ENCODE assay signal across 14 cellular contexts in the genomic region with DNA sequence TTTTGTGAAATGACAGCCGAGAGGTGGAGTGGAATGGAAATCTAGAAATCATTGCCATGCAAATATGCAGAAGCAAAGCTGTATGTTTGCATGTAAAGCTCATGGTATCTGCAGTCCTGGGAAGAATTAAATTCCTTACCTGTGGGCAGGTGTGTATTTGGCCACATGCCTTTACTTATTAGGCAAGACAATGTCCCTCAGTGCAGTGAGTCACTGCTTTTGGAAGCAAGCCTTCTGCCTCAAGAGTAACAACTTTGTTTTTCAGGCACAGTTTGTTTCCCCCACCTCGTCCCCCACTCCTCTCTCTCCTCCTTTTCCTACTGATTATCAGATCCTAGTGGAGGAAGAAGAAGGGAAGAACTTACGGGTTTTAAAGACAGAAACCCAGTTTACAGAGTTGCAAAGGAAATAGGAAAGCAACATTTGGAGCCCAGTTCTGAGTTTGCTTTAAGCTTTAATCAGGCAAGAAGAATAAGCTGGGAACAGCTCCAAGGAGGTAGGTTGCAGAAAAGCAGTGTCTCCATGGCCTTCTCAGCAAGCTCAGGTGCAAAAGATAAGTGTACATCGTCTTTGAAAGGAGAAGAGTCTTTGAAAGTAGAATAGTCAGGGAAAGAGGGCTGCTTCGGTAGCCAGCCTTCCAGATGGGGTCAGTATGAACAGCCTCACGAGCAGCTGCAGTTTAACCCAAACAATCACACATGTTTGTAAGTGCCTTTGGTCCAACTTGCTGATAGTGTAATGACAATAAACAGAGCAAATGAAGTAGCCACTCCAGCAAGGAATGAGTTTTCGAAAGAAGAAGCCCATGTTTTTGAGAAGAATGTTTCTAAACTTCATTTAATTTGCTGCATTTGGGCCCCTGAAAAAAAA.
DNase-seq lines count a peak whose midpoint lies in the region; ATAC-seq and TF ChIP-seq lines count a peak whose summit lies in the region.
"Had no signal": no experiment of that assay in that cellular context is flagged by ENCODE, and none has a peak within 500 bp of the region (broad histone marks: within the 10 kb centered on the region; RNA-seq: fewer than 3 reads in every experiment).

No MANE protein-coding gene starts in this region.

- H3K4me2 ChIP-seq in GM23338, result no peak overlapping the region
- no peak overlapping the region for H3K4me2 ChIP-seq in fibroblast of lung (ENCODE audit: extremely low read depth, insufficient read depth, low read length)

- H3K4me1 ChIP-seq in GM23338 (ENCODE audit: insufficient read depth), result no peaks in the 10 kb centered on the region
- H3K4me1 ChIP-seq in fibroblast of lung (ENCODE audit: control insufficient read depth, extremely low read depth, insufficient read depth, low read length), result no peaks in the 10 kb centered on the region

- H3K79me2 ChIP-seq in GM23338 (replicated peaks; ENCODE audit: insufficient read depth) (no peaks in the 10 kb centered on the region), fibroblast of lung (ENCODE audit: control insufficient read depth, insufficient read depth, low read length) (no peaks in the 10 kb centered on the region)

- H3K9ac ChIP-seq in fibroblast of lung (ENCODE audit: insufficient read depth, low read length), result no peak overlapping the region

- no peaks in the 10 kb centered on the region for H3K36me3 ChIP-seq in GM23338 (ENCODE audit: insufficient read depth)
- H3K36me3 ChIP-seq in fibroblast of lung (ENCODE audit: control insufficient read depth, insufficient read depth, low read length), result no peaks in the 10 kb centered on the region

- H3K4me1 Mint-ChIP-seq in GM23338, result peaks cover 14% of the 10 kb centered on the region; the same call in 2 of the 3 replicates
- peaks cover 13% of the 10 kb centered on the region for H3K4me1 Mint-ChIP-seq in nephron progenitor cell
- H3K4me1 Mint-ChIP-seq: activated CD4-positive, alpha-beta T cell treated with anti-CD3 and anti-CD28 coated beads, Interleukin-2, amount 10 ng/mL, durations not matched to agents 7 days and 5 days; neural crest cell had no signal

- H3K27me3 ChIP-seq in GM23338 (ENCODE audit: insufficient read depth), result no peaks in the 10 kb centered on the region
- no peaks in the 10 kb centered on the region for H3K27me3 ChIP-seq in fibroblast of lung (ENCODE audit: control insufficient read depth, insufficient read depth, low read length)

- ATAC-seq in GM23338, result peak; percentile 48; the same call in 2 of the 3 replicates
- no peak for ATAC-seq in HG02840 (IDR thresholded peaks at IDR 0.05; ENCODE audit: low FRiP score, unreplicated experiment)

- H3K9me3 Mint-ChIP-seq in GM23338 (no peaks in the 10 kb centered on the region; the same call in 2 of the 3 replicates), nephron progenitor cell (no peaks in the 10 kb centered on the region)
- H3K9me3 Mint-ChIP-seq: activated CD4-positive, alpha-beta T cell treated with anti-CD3 and anti-CD28 coated beads, Interleukin-2, amount 10 ng/mL, durations not matched to agents 7 days and 5 days; neural crest cell had no signal

- H3K27ac ChIP-seq in GM23338 (ENCODE audit: low read depth), result no peak overlapping the region
- H3K27ac ChIP-seq in fibroblast of lung (ENCODE audit: insufficient read depth, low read length), result no peak overlapping the region
- H3K27ac ChIP-seq: SK-N-MC had no signal

- no peaks in the 10 kb centered on the region for H3K36me3 Mint-ChIP-seq in GM23338 (ENCODE audit: low read depth)
- no peaks in the 10 kb centered on the region for H3K36me3 Mint-ChIP-seq in nephron progenitor cell (ENCODE audit: low read depth)

- TF ChIP-seq CTCF in GM23338 (conservative IDR thresholded peaks at IDR 0.05; ENCODE audit: low read depth in 2 of 2) (0 out of 4 replicates have a peak, but pooled peaks of 1 of the 2 experiments have one; percentile 22), fibroblast of lung (conservative IDR thresholded peaks at IDR 0.05 in 1 of 2, IDR thresholded peaks at IDR 0.05 in 1 of 2; ENCODE audit: low read depth in 1 of 2, low read length in 2 of 2) (peak in 1 of 2 donors; percentile 2), nephron progenitor cell (IDR thresholded peaks at IDR 0.05) (no peak)

- peaks cover 1% of the 10 kb centered on the region; the same call in 1 of the 2 replicates for H3K9me2 ChIP-seq in GM23338 (ENCODE audit: insufficient read depth)

- H3K4me3 ChIP-seq in GM23338 (no peak overlapping the region), fibroblast of lung (replicated peaks in 1 of 4; ENCODE audit: control extremely low read depth in 1 of 4, insufficient read depth in 1 of 4, low read depth in 3 of 4, low read length in 4 of 4) (no peak overlapping the region)
- H3K4me3 ChIP-seq: SK-N-MC had no signal

- H4K20me1 ChIP-seq in GM23338 (replicated peaks; ENCODE audit: insufficient read depth) (no peaks in the 10 kb centered on the region), fibroblast of lung (ENCODE audit: control insufficient read depth, extremely low read depth, insufficient read depth, low read length) (no peaks in the 10 kb centered on the region)

- peak overlapping the region; percentile 92 for H2AFZ ChIP-seq in GM23338
- no peak overlapping the region for H2AFZ ChIP-seq in fibroblast of lung (ENCODE audit: low read length)

- H3K27me3 Mint-ChIP-seq in GM23338 (ENCODE audit: insufficient read depth, low read depth, poor library complexity) (peaks cover 3% of the 10 kb centered on the region), nephron progenitor cell (ENCODE audit: low read depth, poor library complexity) (peaks cover 9% of the 10 kb centered on the region)
- H3K27me3 Mint-ChIP-seq: activated CD4-positive, alpha-beta T cell treated with anti-CD3 and anti-CD28 coated beads, Interleukin-2, amount 10 ng/mL, durations not matched to agents 7 days and 5 days had no signal

- no peaks in the 10 kb centered on the region for H3F3A ChIP-seq in GM23338 (replicated peaks; ENCODE audit: low read depth)

- H3K4me3 Mint-ChIP-seq in GM23338 (no peak overlapping the region), nephron progenitor cell (no peak overlapping the region)
- H3K4me3 Mint-ChIP-seq: activated CD4-positive, alpha-beta T cell treated with anti-CD3 and anti-CD28 coated beads, Interleukin-2, amount 10 ng/mL, durations not matched to agents 7 days and 5 days; neural crest cell had no signal

- H3K27ac Mint-ChIP-seq in GM23338, result peak overlapping the region; percentile 21; the same call in 1 of the 2 replicates
- peak overlapping the region; percentile 6 for H3K27ac Mint-ChIP-seq in nephron progenitor cell
- H3K27ac Mint-ChIP-seq: activated CD4-positive, alpha-beta T cell treated with anti-CD3 and anti-CD28 coated beads, Interleukin-2, amount 10 ng/mL, durations not matched to agents 7 days and 5 days had no signal

- DNase-seq in GM23338 (ENCODE audit: low spot score), result peak; percentile 18
- peak; percentile 6 for DNase-seq in NCI-H69 (lab: John Stamatoyannopoulos, UW)
- DNase-seq in fibroblast of lung (ENCODE audit: low read depth in 2 of 2), result peak; percentile 39 to 45
- DNase-seq in nephron progenitor cell, result no peak
- DNase-seq in activated CD4-positive, alpha-beta T cell treated with anti-CD3 and anti-CD28 coated beads, Interleukin-2, amount 50 U/mL, for 48 hours, result no peak
- no peak for DNase-seq in OCI-M1 (lab: John Stamatoyannopoulos, UW)
- no peak for DNase-seq in HuH-7.5 (ENCODE audit: low spot score)
- DNase-seq: activated CD4-positive, alpha-beta T cell treated with anti-CD3 and anti-CD28 coated beads, Interleukin-2, amount 10 ng/mL, durations not matched to agents 7 days and 5 days; activated effector memory CD4-positive, alpha-beta T cell treated with Interleukin-2 at 50 U/mL for 16 hours; NCI-H1694 treated with DMSO at 0.1 percent for 48 hours; stimulated activated naive CD4-positive, alpha-beta T cell had no signal

- H3K9me3 ChIP-seq in fibroblast of lung (ENCODE audit: control insufficient read depth, insufficient read depth, low read depth, low read length), result no peaks in the 10 kb centered on the region

TF ChIP-seq in GM23338, 12 proteins besides CTCF, POLR2A, EP300 and RAD21 (continues in another document):
- TF ChIP-seq, protein P1, sequence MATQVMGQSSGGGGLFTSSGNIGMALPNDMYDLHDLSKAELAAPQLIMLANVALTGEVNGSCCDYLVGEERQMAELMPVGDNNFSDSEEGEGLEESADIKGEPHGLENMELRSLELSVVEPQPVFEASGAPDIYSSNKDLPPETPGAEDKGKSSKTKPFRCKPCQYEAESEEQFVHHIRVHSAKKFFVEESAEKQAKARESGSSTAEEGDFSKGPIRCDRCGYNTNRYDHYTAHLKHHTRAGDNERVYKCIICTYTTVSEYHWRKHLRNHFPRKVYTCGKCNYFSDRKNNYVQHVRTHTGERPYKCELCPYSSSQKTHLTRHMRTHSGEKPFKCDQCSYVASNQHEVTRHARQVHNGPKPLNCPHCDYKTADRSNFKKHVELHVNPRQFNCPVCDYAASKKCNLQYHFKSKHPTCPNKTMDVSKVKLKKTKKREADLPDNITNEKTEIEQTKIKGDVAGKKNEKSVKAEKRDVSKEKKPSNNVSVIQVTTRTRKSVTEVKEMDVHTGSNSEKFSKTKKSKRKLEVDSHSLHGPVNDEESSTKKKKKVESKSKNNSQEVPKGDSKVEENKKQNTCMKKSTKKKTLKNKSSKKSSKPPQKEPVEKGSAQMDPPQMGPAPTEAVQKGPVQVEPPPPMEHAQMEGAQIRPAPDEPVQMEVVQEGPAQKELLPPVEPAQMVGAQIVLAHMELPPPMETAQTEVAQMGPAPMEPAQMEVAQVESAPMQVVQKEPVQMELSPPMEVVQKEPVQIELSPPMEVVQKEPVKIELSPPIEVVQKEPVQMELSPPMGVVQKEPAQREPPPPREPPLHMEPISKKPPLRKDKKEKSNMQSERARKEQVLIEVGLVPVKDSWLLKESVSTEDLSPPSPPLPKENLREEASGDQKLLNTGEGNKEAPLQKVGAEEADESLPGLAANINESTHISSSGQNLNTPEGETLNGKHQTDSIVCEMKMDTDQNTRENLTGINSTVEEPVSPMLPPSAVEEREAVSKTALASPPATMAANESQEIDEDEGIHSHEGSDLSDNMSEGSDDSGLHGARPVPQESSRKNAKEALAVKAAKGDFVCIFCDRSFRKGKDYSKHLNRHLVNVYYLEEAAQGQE (IDR thresholded peaks at IDR 0.05; ENCODE audit: unreplicated experiment), result no peak
- TF ChIP-seq JUNB (IDR thresholded peaks at IDR 0.05; ENCODE audit: unreplicated experiment), result no peak
- TF ChIP-seq STAT1 (IDR thresholded peaks at IDR 0.05; ENCODE audit: unreplicated experiment), result no peak
- no peak for TF ChIP-seq EZH2phosphoT487 (IDR thresholded peaks at IDR 0.05; ENCODE audit: unreplicated experiment)
- no peak for TF ChIP-seq NANOG (IDR thresholded peaks at IDR 0.05; ENCODE audit: borderline replicate concordance)
- TF ChIP-seq POLR2AphosphoS5 (IDR thresholded peaks at IDR 0.05; ENCODE audit: low read depth), result no peak
- no peak for TF ChIP-seq ZNF331 (CRISPR knock-in tag; IDR thresholded peaks at IDR 0.05; ENCODE audit: low read depth)
- no peak for TF ChIP-seq CREB1 (CRISPR knock-in tag; IDR thresholded peaks at IDR 0.05; ENCODE audit: low read depth)

Comparison
In these comparisons a context has a peak if more than half of its experiments do, and no peak if none do; other contexts are left out.
1. DNase-seq: peak in GM23338 (single experiment), NCI-H69 (single experiment) and fibroblast of lung (2 of 2); none in nephron progenitor cell (single experiment), activated CD4-positive, alpha-beta T cell treated with anti-CD3 and anti-CD28 coated beads, Interleukin-2, amount 50 U/mL, for 48 hours (0 of 2), OCI-M1 (single experiment) and HuH-7.5 (single experiment).